ENCODE assay signal across 1 cellular context in the genomic region with DNA sequence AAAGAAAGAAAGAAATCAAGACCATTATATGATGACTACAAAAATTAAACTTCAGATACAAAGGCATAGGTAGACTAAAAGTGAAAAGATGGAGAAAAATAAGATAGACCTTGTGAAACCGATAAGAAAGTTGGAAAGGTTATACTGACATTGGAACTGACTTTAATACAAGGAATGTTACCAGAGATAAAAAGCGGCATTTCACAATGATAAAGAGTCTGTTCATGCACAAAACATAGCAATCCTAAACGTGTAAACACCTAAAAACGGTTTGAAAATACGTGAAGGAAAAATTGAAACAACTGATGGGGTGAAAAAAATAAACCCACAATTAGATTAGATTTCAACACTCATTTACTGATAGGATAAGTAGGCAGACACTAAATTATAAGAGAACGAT.
TF ChIP-seq lines count a peak whose summit lies in the region.

No MANE protein-coding gene starts in this region.

TF ChIP-seq in HepG2, 621 proteins besides CTCF, POLR2A, EP300 and RAD21 (continued from another document):
- TF ChIP-seq, protein P1, sequence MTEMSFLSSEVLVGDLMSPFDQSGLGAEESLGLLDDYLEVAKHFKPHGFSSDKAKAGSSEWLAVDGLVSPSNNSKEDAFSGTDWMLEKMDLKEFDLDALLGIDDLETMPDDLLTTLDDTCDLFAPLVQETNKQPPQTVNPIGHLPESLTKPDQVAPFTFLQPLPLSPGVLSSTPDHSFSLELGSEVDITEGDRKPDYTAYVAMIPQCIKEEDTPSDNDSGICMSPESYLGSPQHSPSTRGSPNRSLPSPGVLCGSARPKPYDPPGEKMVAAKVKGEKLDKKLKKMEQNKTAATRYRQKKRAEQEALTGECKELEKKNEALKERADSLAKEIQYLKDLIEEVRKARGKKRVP (CRISPR knock-in tag; IDR thresholded peaks at IDR 0.05): no peak
- no peak for TF ChIP-seq ZSCAN22 (CRISPR knock-in tag; IDR thresholded peaks at IDR 0.05)
- no peak for TF ChIP-seq ZSCAN29 (CRISPR knock-in tag; conservative IDR thresholded peaks at IDR 0.05)
- no peak for TF ChIP-seq ZNF264 (CRISPR knock-in tag; IDR thresholded peaks at IDR 0.05)
- no peak for TF ChIP-seq ZKSCAN8 (CRISPR knock-in tag; IDR thresholded peaks at IDR 0.05; ENCODE audit: borderline replicate concordance)
- TF ChIP-seq MBNL3 (CRISPR knock-in tag; conservative IDR thresholded peaks at IDR 0.05): no peak
- no peak for TF ChIP-seq NAIF1 (CRISPR knock-in tag; IDR thresholded peaks at IDR 0.05; ENCODE audit: borderline replicate concordance)
- no peak for TF ChIP-seq GLI4 (CRISPR knock-in tag; IDR thresholded peaks at IDR 0.05; ENCODE audit: borderline replicate concordance)
- no peak for TF ChIP-seq MED8 (CRISPR knock-in tag; IDR thresholded peaks at IDR 0.05; ENCODE audit: insufficient replicate concordance)
- no peak for TF ChIP-seq ZSCAN21 (CRISPR knock-in tag; IDR thresholded peaks at IDR 0.05; ENCODE audit: borderline replicate concordance)
